1 cellular context compared by ENCODE assay signal in genomic region chr6:73656501-73657145, GRCh38.
TF ChIP-seq lines count a peak whose summit lies in the region.

No MANE protein-coding gene starts in this region.

TF ChIP-seq in GM12878, 131 proteins besides CTCF, POLR2A, EP300 and RAD21:
- TF ChIP-seq MYB (IDR thresholded peaks at IDR 0.05; ENCODE audit: borderline replicate concordance, low read depth, low read length): no peak
- TF ChIP-seq SUZ12 (IDR thresholded peaks at IDR 0.05; ENCODE audit: unreplicated experiment): no peak
- TF ChIP-seq MEF2B (IDR thresholded peaks at IDR 0.05; ENCODE audit: partially characterized antibody, poor library complexity, severe bottlenecking): no peak
- peak; percentile 47; the same call in 1 of the 2 replicates for TF ChIP-seq ATF7 (IDR thresholded peaks at IDR 0.05; ENCODE audit: low read depth)
- TF ChIP-seq SMC3 (IDR thresholded peaks at IDR 0.05; ENCODE audit: borderline replicate concordance, low read length): no peak
TF ChIP-seq in GM12878: peak in this region for 1.
